Comparison of ENCODE assay signal across 17 cellular contexts in genomic region chr1:63984891-63985290, GRCh38.
DNase-seq lines count a peak whose midpoint lies in the region; ATAC-seq and TF ChIP-seq lines count a peak whose summit lies in the region.
"Had no signal": no experiment of that assay in that cellular context is flagged by ENCODE, and none has a peak within 500 bp of the region (broad histone marks: within the 10 kb centered on the region; RNA-seq: fewer than 3 reads in every experiment).

No MANE protein-coding gene starts in this region.

- no peak overlapping the region for H2BK120ac ChIP-seq in mesendoderm (ENCODE audit: low read depth, low read length)

- no peak overlapping the region for H3K4ac ChIP-seq in mesendoderm (ENCODE audit: low read depth, low read length)

- H3K36me3 ChIP-seq in HEK293 (ENCODE audit: control insufficient read depth in 2 of 2, insufficient read depth in 1 of 2, low read length in 2 of 2) = no peaks in the 10 kb centered on the region
- H3K36me3 ChIP-seq in endocrine pancreas (ENCODE audit: control insufficient read depth, insufficient read depth, low read length) = no peaks in the 10 kb centered on the region
- H3K36me3 ChIP-seq in mesendoderm (ENCODE audit: control insufficient read depth, insufficient read depth, low read length) = no peaks in the 10 kb centered on the region
- H3K36me3 ChIP-seq in smooth muscle cell (ENCODE audit: low read depth) = no peaks in the 10 kb centered on the region
- H3K36me3 ChIP-seq in left lung = no peaks in the 10 kb centered on the region
- H3K36me3 ChIP-seq: MG63 had no signal

- intact Hi-C loops in left lung (cut with DNase I) = no loop called here

- H3K9me3 ChIP-seq in HEK293 (ENCODE audit: control insufficient read depth, insufficient read depth, low read depth, low read length) (no peaks in the 10 kb centered on the region), endocrine pancreas (ENCODE audit: control insufficient read depth, low read length) (no peaks in the 10 kb centered on the region), smooth muscle cell (replicated peaks; ENCODE audit: low read depth) (no peaks in the 10 kb centered on the region), left lung (no peaks in the 10 kb centered on the region)
- H3K9me3 ChIP-seq: MG63 had no signal

- H3K4me3 ChIP-seq in HEK293 (ENCODE audit: low read depth, low read length) = no peak overlapping the region
- H3K4me3 ChIP-seq in endocrine pancreas (ENCODE audit: control insufficient read depth, insufficient read depth, low read length) = peak overlapping the region; percentile 12
- H3K4me3 ChIP-seq in mesendoderm (ENCODE audit: low read length) = no peak overlapping the region
- H3K4me3 ChIP-seq in smooth muscle cell = no peak overlapping the region
- H3K4me3 ChIP-seq in left lung = no peak overlapping the region
- H3K4me3 ChIP-seq: MG63 had no signal

- no peak overlapping the region for H2BK5ac ChIP-seq in mesendoderm (ENCODE audit: low read length)

- no peak overlapping the region for H2BK15ac ChIP-seq in mesendoderm (replicated peaks; ENCODE audit: low read depth)

- no peak overlapping the region for H3K18ac ChIP-seq in mesendoderm (ENCODE audit: low read length)

- CTCF ChIA-PET in HEK293 (lab: Yijun Ruan, JAX) = interaction anchor here (0.6 to 1.3 kb wide), 6 partner anchors 10 to 293 kb away, joined by 3 to 4 read pairs (median 3); no protein-coding TSS in a partner anchor

- H3K23ac ChIP-seq in mesendoderm (ENCODE audit: low read length) = no peak overlapping the region

- H3K79me2 ChIP-seq in mesendoderm (ENCODE audit: control insufficient read depth, insufficient read depth, low read length) (no peaks in the 10 kb centered on the region), smooth muscle cell (ENCODE audit: low read depth) (no peaks in the 10 kb centered on the region)

- no peak for TF ChIP-seq CTCF in HEK293 (tag by site-specific recombination; IDR thresholded peaks at IDR 0.05)
- TF ChIP-seq CTCF in smooth muscle cell (IDR thresholded peaks at IDR 0.05; ENCODE audit: borderline replicate concordance, insufficient read depth, poor library complexity, severe bottlenecking) = no peak
- no peak for TF ChIP-seq CTCF in left lung (IDR thresholded peaks at IDR 0.05)
- no peak for TF ChIP-seq CTCF in foreskin keratinocyte (conservative IDR thresholded peaks at IDR 0.05)

- H2AFZ ChIP-seq in smooth muscle cell (ENCODE audit: low read depth) = no peak overlapping the region

- H3K9ac ChIP-seq in endocrine pancreas (ENCODE audit: control insufficient read depth, insufficient read depth, low read length) (no peak overlapping the region), mesendoderm (ENCODE audit: low read length) (no peak overlapping the region), smooth muscle cell (ENCODE audit: low read depth) (no peak overlapping the region)

- H3K27me3 ChIP-seq in endocrine pancreas (ENCODE audit: control insufficient read depth, insufficient read depth, low read length) (no peaks in the 10 kb centered on the region), mesendoderm (ENCODE audit: insufficient read depth, low read length, poor library complexity) (no peaks in the 10 kb centered on the region), smooth muscle cell (ENCODE audit: low read depth) (no peaks in the 10 kb centered on the region), left lung (no peaks in the 10 kb centered on the region), foreskin keratinocyte (no peaks in the 10 kb centered on the region)
- H3K27me3 ChIP-seq: MG63 had no signal

- H3K56ac ChIP-seq in mesendoderm (ENCODE audit: low read length) = no peak overlapping the region

- POLR2A ChIA-PET in HEK293 (lab: Yijun Ruan, JAX) = no interaction called here

- no peak overlapping the region for H2AK5ac ChIP-seq in mesendoderm (ENCODE audit: low read length)

- H4K20me1 ChIP-seq in smooth muscle cell (ENCODE audit: low read depth) = no peaks in the 10 kb centered on the region

- H3K27ac ChIP-seq in HEK293 (ENCODE audit: extremely low read depth, low read depth, low read length) (no peak overlapping the region), mesendoderm (ENCODE audit: low read depth, low read length) (no peak overlapping the region), smooth muscle cell (ENCODE audit: low read depth) (peak overlapping the region; percentile 31), left lung (no peak overlapping the region), foreskin keratinocyte (no peak overlapping the region)

- H3K4me1 ChIP-seq in HEK293 (ENCODE audit: control insufficient read depth, insufficient read depth, low read length) = peaks cover 15% of the 10 kb centered on the region
- peaks cover 6% of the 10 kb centered on the region for H3K4me1 ChIP-seq in endocrine pancreas (ENCODE audit: control insufficient read depth, insufficient read depth, low read length)
- H3K4me1 ChIP-seq in mesendoderm (ENCODE audit: control insufficient read depth, low read depth, low read length) = peaks cover 17% of the 10 kb centered on the region
- peaks cover 13% of the 10 kb centered on the region for H3K4me1 ChIP-seq in smooth muscle cell (ENCODE audit: low read depth)
- peaks cover 0 to 4% of the 10 kb centered on the region in 2 donors for H3K4me1 ChIP-seq in left lung
- peaks cover 10% of the 10 kb centered on the region for H3K4me1 ChIP-seq in foreskin keratinocyte

- no peaks in the 10 kb centered on the region for H3K79me1 ChIP-seq in mesendoderm (ENCODE audit: low read length)

- no CpG with 5 or more reads among the region's 5 CpGs for WGBS in mesendoderm (ENCODE audit: extremely low coverage, insufficient coverage, low lambda C conversion rate)
- WGBS in smooth muscle cell (ENCODE audit: low lambda C conversion rate) = 30% methylated on average over 5 of the region's 5 CpGs

- peak; percentile 31 for DNase-seq in mesendoderm
- DNase-seq in smooth muscle cell (lab: John Stamatoyannopoulos, UW; ENCODE audit: unreplicated experiment) = no peak
- DNase-seq in NCI-H1105 (lab: John Stamatoyannopoulos, UW) = no peak
- DNase-seq in left lung = no peak
- no peak for DNase-seq in foreskin keratinocyte
- DNase-seq: DMS 273 treated with DMSO at 0.1 percent for 48 hours, GF-D8, H9, MG63, NCI-H1092 treated with DMSO at 0.1 percent for 48 hours, NCI-H187 treated with DMSO at 0.1 percent for 48 hours, NCI-H2171, OCI-M1, SIG-M5 had no signal

- H3F3A ChIP-seq in smooth muscle cell (ENCODE audit: low read depth) = peaks cover 9% of the 10 kb centered on the region

- H4K8ac ChIP-seq in mesendoderm (ENCODE audit: low read depth, low read length) = no peak overlapping the region

- ATAC-seq in left lung = no peak
- ATAC-seq in foreskin keratinocyte = no peak
- ATAC-seq in GM18511 (IDR thresholded peaks at IDR 0.05; ENCODE audit: unreplicated experiment) = no peak

- no peak overlapping the region for H4K5ac ChIP-seq in mesendoderm (ENCODE audit: low read length)

- H3K4me2 ChIP-seq in mesendoderm (ENCODE audit: low read length) (no peak overlapping the region), smooth muscle cell (peak overlapping the region; percentile 65)

TF ChIP-seq in HEK293, 187 proteins besides CTCF, POLR2A, EP300 and RAD21:
- TF ChIP-seq ZNF404 (tag by site-specific recombination; IDR thresholded peaks at IDR 0.05) (no peak), ZNF394 (tag by site-specific recombination; IDR thresholded peaks at IDR 0.05; ENCODE audit: borderline replicate concordance) (no peak), TRIM28 (IDR thresholded peaks at IDR 0.05; ENCODE audit: borderline replicate concordance, low read length) (peak; percentile 68; the same call in 1 of the 2 replicates), ZNF19 (tag by site-specific recombination; IDR thresholded peaks at IDR 0.05; ENCODE audit: low read depth) (no peak), PRDM4 (tag by site-specific recombination; IDR thresholded peaks at IDR 0.05) (no peak)
